Comparison of ENCODE assay signal across 16 cellular contexts in the genomic region with DNA sequence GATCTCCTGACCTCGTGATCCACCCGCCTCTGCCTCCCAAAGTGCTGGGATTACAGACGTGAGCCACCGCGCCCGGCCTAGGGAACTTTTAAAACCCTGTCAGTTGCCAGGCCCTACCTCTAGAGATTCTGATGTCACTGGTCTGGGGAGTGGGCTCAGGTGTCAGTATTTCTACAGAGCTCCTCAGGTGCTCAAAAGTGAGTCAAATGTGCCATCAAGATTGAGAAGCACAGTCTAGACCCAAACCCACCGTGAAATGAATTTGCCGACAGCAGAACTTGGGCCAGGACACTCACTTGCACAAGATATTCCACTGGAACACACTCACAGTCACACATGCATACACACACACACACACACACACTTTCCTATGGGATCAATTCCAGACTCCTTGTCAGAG.
A peak's percentile ranks its signal among the peaks of the same experiment; 100 is the strongest.
DNase-seq lines count a peak whose midpoint lies in the region; ATAC-seq and TF ChIP-seq lines count a peak whose summit lies in the region.
"Had no signal": no experiment of that assay in that cellular context is flagged by ENCODE, and none has a peak within 500 bp of the region (broad histone marks: within the 10 kb centered on the region; RNA-seq: fewer than 3 reads in every experiment).

No MANE protein-coding gene starts in this region.

- no peak for DNase-seq in CD4-positive, CD25-positive, alpha-beta regulatory T cell
- DNase-seq in esophagus muscularis mucosa (ENCODE audit: extremely low spot score), result peak; percentile 57
- no peak for DNase-seq in NCI-H2171 treated with DMSO at 0.1 percent for 48 hours (lab: John Stamatoyannopoulos, UW)
- DNase-seq in DMS 273 treated with DMSO at 0.1 percent for 48 hours (lab: John Stamatoyannopoulos, UW), result no peak
- DNase-seq in brain microvascular endothelial cell, result no peak
- DNase-seq: AML-193; CD4-positive, alpha-beta memory T cell; CD8-positive, alpha-beta memory T cell; COR-L47; DMS79 treated with DMSO at 0.1 percent for 48 hours; GF-D8 had no signal

- WGBS in esophagus muscularis mucosa, result 98% methylated on average over 8 of the region's 8 CpGs

- H3K4me1 Mint-ChIP-seq in CD4-positive, CD25-positive, alpha-beta regulatory T cell, result no peaks in the 10 kb centered on the region
- H3K4me1 Mint-ChIP-seq: B cell; CD4-positive, alpha-beta memory T cell; CD8-positive, alpha-beta memory T cell had no signal

- H3K4me3 ChIP-seq in BLaER1 (no peak overlapping the region), esophagus muscularis mucosa (no peak overlapping the region), brain microvascular endothelial cell (ENCODE audit: low read depth, low read length) (no peak overlapping the region)
- H3K4me3 ChIP-seq in CD4-positive, CD25-positive, alpha-beta regulatory T cell (ENCODE audit: low read depth, low read length), result no peak overlapping the region
- H3K4me3 ChIP-seq: A549 had no signal

- no peak overlapping the region for H3K9ac ChIP-seq in BLaER1

- H3K4me1 ChIP-seq in BLaER1 (peaks cover 15% of the 10 kb centered on the region), esophagus muscularis mucosa (no peaks in the 10 kb centered on the region)
- H3K4me1 ChIP-seq in CD4-positive, CD25-positive, alpha-beta regulatory T cell (ENCODE audit: control insufficient read depth, insufficient read depth, low read length, poor library complexity, severe bottlenecking), result no peaks in the 10 kb centered on the region
- H3K4me1 ChIP-seq: A549 had no signal

- H3K27ac ChIP-seq in BLaER1 (no peak overlapping the region), esophagus muscularis mucosa (replicated peaks in 1 of 4) (no peak overlapping the region), brain microvascular endothelial cell (no peak overlapping the region)
- H3K27ac ChIP-seq in CD4-positive, CD25-positive, alpha-beta regulatory T cell (ENCODE audit: insufficient read depth, low read length, poor library complexity, severe bottlenecking), result no peak overlapping the region
- H3K27ac ChIP-seq: 22Rv1, A549, C4-2B had no signal

- peak overlapping the region; percentile 3; the same call in 1 of the 2 replicates for H3K4me2 ChIP-seq in BLaER1
- H3K4me2 ChIP-seq: A549 had no signal

- no peak for ATAC-seq in CD4-positive, CD25-positive, alpha-beta regulatory T cell (ENCODE audit: low read depth in 2 of 2)
- ATAC-seq: A549 had no signal

- peak overlapping the region in 2 of 3 donors; percentile 11 to 52 for H3K27ac Mint-ChIP-seq in CD4-positive, CD25-positive, alpha-beta regulatory T cell
- H3K27ac Mint-ChIP-seq: B cell; CD4-positive, alpha-beta memory T cell; CD8-positive, alpha-beta memory T cell had no signal

- no peaks in the 10 kb centered on the region for H3K36me3 Mint-ChIP-seq in CD4-positive, CD25-positive, alpha-beta regulatory T cell
- H3K36me3 Mint-ChIP-seq: CD4-positive, alpha-beta memory T cell; CD8-positive, alpha-beta memory T cell had no signal

- no peak for TF ChIP-seq CTCF in esophagus muscularis mucosa (IDR thresholded peaks at IDR 0.05)
- TF ChIP-seq CTCF in brain microvascular endothelial cell (IDR thresholded peaks at IDR 0.05; ENCODE audit: low read depth, low read length, missing control alignments), result no peak

- intact Hi-C loops in esophagus muscularis mucosa (cut with DNase I), result no loop called here

- H3K27me3 Mint-ChIP-seq in CD4-positive, CD25-positive, alpha-beta regulatory T cell, result peaks cover 13% of the 10 kb centered on the region

- in situ Hi-C loops in brain microvascular endothelial cell (cut with HindIII; ENCODE audit: low pct_ligation_motif_present, low sequenced_read_pairs), result no loop called here

- no peaks in the 10 kb centered on the region for H4K20me1 ChIP-seq in BLaER1

- no peak for TF ChIP-seq POLR2A in esophagus muscularis mucosa (IDR thresholded peaks at IDR 0.05; ENCODE audit: low read depth)

- no peak for TF ChIP-seq EP300 in esophagus muscularis mucosa (IDR thresholded peaks at IDR 0.05)

- H3K36me3 ChIP-seq in BLaER1 (no peaks in the 10 kb centered on the region), esophagus muscularis mucosa (no peaks in the 10 kb centered on the region), brain microvascular endothelial cell (replicated peaks) (no peaks in the 10 kb centered on the region)
- H3K36me3 ChIP-seq in CD4-positive, CD25-positive, alpha-beta regulatory T cell (ENCODE audit: control insufficient read depth, insufficient read depth, low read length), result no peaks in the 10 kb centered on the region

- no peak overlapping the region for H3K4me3 Mint-ChIP-seq in CD4-positive, CD25-positive, alpha-beta regulatory T cell
- H3K4me3 Mint-ChIP-seq: B cell; CD4-positive, alpha-beta memory T cell; CD8-positive, alpha-beta memory T cell had no signal

- H3K9me3 ChIP-seq in BLaER1 (peaks cover 19% of the 10 kb centered on the region), esophagus muscularis mucosa (peaks cover 0 to 11% (median 0%) of the 10 kb centered on the region in 4 donors)
- H3K9me3 ChIP-seq in CD4-positive, CD25-positive, alpha-beta regulatory T cell (ENCODE audit: control insufficient read depth in 2 of 2, low read length in 2 of 2), result no peaks in the 10 kb centered on the region
- H3K9me3 ChIP-seq: A549 had no signal

- H3K27me3 ChIP-seq in BLaER1 (no peaks in the 10 kb centered on the region), esophagus muscularis mucosa (peaks cover 0 to 19% (median 0%) of the 10 kb centered on the region in 4 donors), brain microvascular endothelial cell (replicated peaks) (no peaks in the 10 kb centered on the region)
- H3K27me3 ChIP-seq in CD4-positive, CD25-positive, alpha-beta regulatory T cell (ENCODE audit: control insufficient read depth, insufficient read depth, low read length), result no peaks in the 10 kb centered on the region

- peaks cover 0 to 10% (median 4%) of the 10 kb centered on the region in 7 donors for H3K9me3 Mint-ChIP-seq in CD4-positive, CD25-positive, alpha-beta regulatory T cell
